16 cellular contexts compared by ENCODE assay signal in the genomic region with DNA sequence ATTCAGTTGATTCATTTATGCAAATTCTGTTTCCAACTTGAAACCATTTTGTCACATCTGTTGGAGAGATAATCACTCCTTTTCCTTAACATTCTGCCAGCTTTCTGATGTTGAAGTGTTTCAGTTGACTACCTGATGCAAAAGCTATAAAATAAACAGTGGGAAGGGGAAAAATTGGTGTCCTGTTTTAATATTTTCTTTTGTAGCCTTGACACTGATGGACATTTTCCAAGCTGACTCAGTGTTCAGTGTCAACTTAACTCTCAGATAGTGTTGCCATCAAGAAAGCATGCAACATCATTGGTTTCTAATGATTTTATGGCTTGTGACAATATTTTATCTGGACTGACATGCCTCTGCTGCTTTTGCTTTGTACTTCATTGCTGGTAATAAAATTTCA.
A peak's percentile ranks its signal among the peaks of the same experiment; 100 is the strongest.
DNase-seq lines count a peak whose midpoint lies in the region; ATAC-seq, FAIRE-seq and TF ChIP-seq lines count a peak whose summit lies in the region.
"Had no signal": no experiment of that assay in that cellular context is flagged by ENCODE, and none has a peak within 500 bp of the region (broad histone marks: within the 10 kb centered on the region; RNA-seq: fewer than 3 reads in every experiment).

No MANE protein-coding gene starts in this region.

- H3K4me3 ChIP-seq in DOHH2 (ENCODE audit: low read length) = no peak overlapping the region
- no peak overlapping the region for H3K4me3 ChIP-seq in astrocyte (ENCODE audit: insufficient read depth, low read depth, low read length)
- H3K4me3 ChIP-seq: HAP-1 had no signal

- no peak for ATAC-seq in HG02571 (IDR thresholded peaks at IDR 0.05; ENCODE audit: unreplicated experiment)
- ATAC-seq: Right ventricle myocardium inferior had no signal

- H3K4me1 ChIP-seq in DOHH2 (ENCODE audit: control insufficient read depth, low read length) (peaks cover 46% of the 10 kb centered on the region), astrocyte (ENCODE audit: insufficient read depth, low read length) (peaks cover 4% of the 10 kb centered on the region)

- no peak for FAIRE-seq in astrocyte (lab: Jason Lieb, UNC)
- FAIRE-seq: HTR-8/SVneo had no signal

- H3K79me2 ChIP-seq in DOHH2 (ENCODE audit: control insufficient read depth, low read length) = no peaks in the 10 kb centered on the region
- no peaks in the 10 kb centered on the region for H3K79me2 ChIP-seq in astrocyte (ENCODE audit: insufficient read depth, low read length)

- TF ChIP-seq CTCF in DOHH2 (IDR thresholded peaks at IDR 0.05; ENCODE audit: low read depth, low read length, poor library complexity, severe bottlenecking) (no peak), astrocyte (IDR thresholded peaks at IDR 0.05; ENCODE audit: insufficient read depth, low read depth, low read length) (no peak)

- no peak for DNase-seq in HEK293T (ENCODE audit: extremely low spot score)
- peak; percentile 23 for DNase-seq in astrocyte (ENCODE audit: low read depth)
- peak; percentile 16 for DNase-seq in midbrain (lab: John Stamatoyannopoulos, UW)
- DNase-seq in NCI-H1930 (lab: John Stamatoyannopoulos, UW) = no peak
- DNase-seq in activated T-cell treated with anti-CD3 and anti-CD28 coated beads, Interleukin-2, amount 50 U/mL, for 1 hour = no peak
- DNase-seq: Calu3; CD4-positive, CD25-positive, alpha-beta regulatory T cell; GF-D8; NCI-H1048; NCI-H146; NCI-H2227 treated with DMSO at 0.1 percent for 48 hours had no signal

- H3K27ac Mint-ChIP-seq in astrocyte (ENCODE audit: unreplicated experiment) = no peak overlapping the region
- H3K27ac Mint-ChIP-seq: CD4-positive, CD25-positive, alpha-beta regulatory T cell had no signal

- no peaks in the 10 kb centered on the region for H3K27me3 Mint-ChIP-seq in astrocyte (ENCODE audit: low read depth, unreplicated experiment)
- H3K27me3 Mint-ChIP-seq: CD4-positive, CD25-positive, alpha-beta regulatory T cell had no signal

- H3K27me3 ChIP-seq in DOHH2 (ENCODE audit: control insufficient read depth, low read length) (no peaks in the 10 kb centered on the region), astrocyte (ENCODE audit: insufficient read depth, low read length) (no peaks in the 10 kb centered on the region)

- H4K20me1 ChIP-seq in DOHH2 (ENCODE audit: control insufficient read depth, insufficient read depth, low read depth, low read length) (no peaks in the 10 kb centered on the region), astrocyte (ENCODE audit: insufficient read depth, low read length) (no peaks in the 10 kb centered on the region)

- POLR2A ChIA-PET in HEK293T (lab: Yijun Ruan, JAX) = no interaction called here

- H3K4me1 Mint-ChIP-seq in astrocyte (ENCODE audit: low read depth, unreplicated experiment) = peaks cover 2% of the 10 kb centered on the region
- H3K4me1 Mint-ChIP-seq: CD4-positive, CD25-positive, alpha-beta regulatory T cell had no signal

- H3K9me3 ChIP-seq in DOHH2 (ENCODE audit: control insufficient read depth, insufficient read depth, low read length) (no peaks in the 10 kb centered on the region), astrocyte (ENCODE audit: insufficient read depth, low read depth, low read length) (no peaks in the 10 kb centered on the region)
- H3K9me3 ChIP-seq: HAP-1 had no signal

- H3K36me3 Mint-ChIP-seq in astrocyte (ENCODE audit: low read depth, unreplicated experiment) = peaks cover 4% of the 10 kb centered on the region

- H3F3A ChIP-seq in DOHH2 (ENCODE audit: control insufficient read depth, insufficient read depth) = 0 out of 2 replicates have a peak, but pooled peaks cover 2% of the 10 kb centered on the region

- H3K36me3 ChIP-seq in DOHH2 (ENCODE audit: control insufficient read depth, low read length) (peaks cover 37% of the 10 kb centered on the region), astrocyte (ENCODE audit: insufficient read depth, low read length) (no peaks in the 10 kb centered on the region)
- H3K36me3 ChIP-seq: HAP-1 had no signal

- CTCF ChIA-PET in HEK293T (lab: Yijun Ruan, JAX) = no interaction called here

- no peak overlapping the region for H2AFZ ChIP-seq in astrocyte (ENCODE audit: low read depth, low read length)

- no peak overlapping the region for H3K9ac ChIP-seq in astrocyte (ENCODE audit: low read length)

- H3K4me3 Mint-ChIP-seq in astrocyte (ENCODE audit: unreplicated experiment) = no peak overlapping the region
- H3K4me3 Mint-ChIP-seq: CD4-positive, CD25-positive, alpha-beta regulatory T cell had no signal

- H3K9me3 Mint-ChIP-seq in astrocyte (ENCODE audit: unreplicated experiment) = no peaks in the 10 kb centered on the region
- H3K9me3 Mint-ChIP-seq: CD4-positive, CD25-positive, alpha-beta regulatory T cell had no signal

- no peak overlapping the region for H3K27ac ChIP-seq in DOHH2 (ENCODE audit: low read depth, low read length)
- no peak overlapping the region for H3K27ac ChIP-seq in astrocyte (ENCODE audit: low read depth, low read length)

- no peaks in the 10 kb centered on the region for H3K9me2 ChIP-seq in DOHH2 (replicated peaks; ENCODE audit: control insufficient read depth, low read length)

- 0 out of 2 replicates have a peak overlapping the region, but pooled peaks have one; percentile 17 for H3K4me2 ChIP-seq in DOHH2 (ENCODE audit: low read length)
- no peak overlapping the region for H3K4me2 ChIP-seq in astrocyte (ENCODE audit: low read length)

TF ChIP-seq in HEK293T, 16 proteins besides CTCF, POLR2A, EP300 and RAD21:
- no peak for TF ChIP-seq ELF4 (IDR thresholded peaks at IDR 0.05)
- TF ChIP-seq, protein P1, sequence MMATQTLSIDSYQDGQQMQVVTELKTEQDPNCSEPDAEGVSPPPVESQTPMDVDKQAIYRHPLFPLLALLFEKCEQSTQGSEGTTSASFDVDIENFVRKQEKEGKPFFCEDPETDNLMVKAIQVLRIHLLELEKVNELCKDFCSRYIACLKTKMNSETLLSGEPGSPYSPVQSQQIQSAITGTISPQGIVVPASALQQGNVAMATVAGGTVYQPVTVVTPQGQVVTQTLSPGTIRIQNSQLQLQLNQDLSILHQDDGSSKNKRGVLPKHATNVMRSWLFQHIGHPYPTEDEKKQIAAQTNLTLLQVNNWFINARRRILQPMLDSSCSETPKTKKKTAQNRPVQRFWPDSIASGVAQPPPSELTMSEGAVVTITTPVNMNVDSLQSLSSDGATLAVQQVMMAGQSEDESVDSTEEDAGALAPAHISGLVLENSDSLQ (IDR thresholded peaks at IDR 0.05) = peak; percentile 17; the same call in 1 of the 2 replicates
- no peak for TF ChIP-seq NFRKB (IDR thresholded peaks at IDR 0.05)
- TF ChIP-seq SP1 (IDR thresholded peaks at IDR 0.05) = no peak
- no peak for TF ChIP-seq LEF1 (IDR thresholded peaks at IDR 0.05; ENCODE audit: borderline replicate concordance)
- no peak for TF ChIP-seq CTBP1 (IDR thresholded peaks at IDR 0.05; ENCODE audit: borderline replicate concordance)
TF ChIP-seq in HEK293T: peak in this region for 1.

Comparison
In these comparisons a context has a peak if more than half of its experiments do, and no peak if none do; other contexts are left out.
1. DNase-seq: peak in astrocyte (single experiment) and midbrain (single experiment); none in HEK293T (single experiment), NCI-H1930 (0 of 2) and activated T-cell treated with anti-CD3 and anti-CD28 coated beads, Interleukin-2, amount 50 U/mL, for 1 hour (single experiment).